Comparison of ENCODE assay signal across 12 cellular contexts in the genomic region with DNA sequence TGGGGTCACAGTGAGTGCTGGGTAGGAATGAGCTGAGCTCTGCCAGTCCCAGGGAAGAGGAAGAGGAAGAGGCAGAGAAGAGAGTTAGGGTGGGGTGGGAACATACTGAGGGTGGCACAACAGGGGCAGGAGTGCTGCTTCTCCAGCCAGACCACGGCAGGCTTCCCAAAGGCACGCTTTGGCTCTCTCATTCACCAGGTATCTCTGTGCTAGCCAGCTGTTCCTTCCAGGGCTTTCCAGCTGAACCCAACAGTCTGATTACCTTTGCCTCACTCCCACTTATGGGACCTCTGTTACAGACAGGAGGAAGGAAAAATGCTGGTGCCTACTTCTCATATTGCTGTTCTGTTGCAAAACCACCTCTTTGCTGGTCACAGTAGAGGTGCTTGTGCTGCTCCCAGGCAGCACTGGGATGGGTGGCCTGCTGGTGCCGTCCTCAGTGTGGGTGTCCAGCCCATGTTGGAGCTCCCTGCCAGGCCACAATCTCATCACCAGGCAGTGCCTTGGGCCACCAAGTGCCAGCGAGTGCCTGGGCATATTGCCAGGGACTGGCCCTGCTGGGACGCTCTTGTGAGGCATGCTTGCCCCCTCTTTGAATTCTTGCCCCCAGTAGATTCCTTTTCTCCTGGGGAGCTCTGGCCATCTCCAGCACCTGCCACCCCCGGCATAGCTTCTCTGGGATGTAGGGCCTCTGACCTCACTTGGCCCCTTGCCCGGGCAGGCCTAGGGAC. TPM values are rescaled to one million over a fixed set of nuclear protein-coding genes. Genes with fewer than 3 reads are reported as not detected.
A peak's percentile ranks its signal among the peaks of the same experiment; 100 is the strongest.
DNase-seq lines count a peak whose midpoint lies in the region; ATAC-seq, FAIRE-seq and TF ChIP-seq lines count a peak whose summit lies in the region.
"Had no signal": no experiment of that assay in that cellular context is flagged by ENCODE, and none has a peak within 500 bp of the region (broad histone marks: within the 10 kb centered on the region; RNA-seq: fewer than 3 reads in every experiment).

No MANE protein-coding gene starts in this region.

- no peaks in the 10 kb centered on the region for H3K36me3 Mint-ChIP-seq in activated CD4-positive, alpha-beta T cell treated with anti-CD3 and anti-CD28 coated beads for 36 hours (ENCODE audit: low read depth)
- H3K36me3 Mint-ChIP-seq: activated naive CD4-positive, alpha-beta T cell treated with anti-CD3 and anti-CD28 coated beads, Interleukin-2, amount 50 U/mL, for 24 hours; CD8-positive, alpha-beta memory T cell had no signal

- no peaks in the 10 kb centered on the region for H4K20me1 ChIP-seq in HepG2 (ENCODE audit: insufficient read depth, low read length)

- H3K9ac ChIP-seq in HepG2 (ENCODE audit: insufficient read depth, low read depth, low read length) = no peak overlapping the region

- peaks cover 9% of the 10 kb centered on the region for H3K4me1 Mint-ChIP-seq in activated CD4-positive, alpha-beta T cell treated with anti-CD3 and anti-CD28 coated beads for 36 hours

- no peak overlapping the region for H3K27ac Mint-ChIP-seq in activated CD4-positive, alpha-beta T cell treated with anti-CD3 and anti-CD28 coated beads for 36 hours
- H3K27ac Mint-ChIP-seq: activated naive CD4-positive, alpha-beta T cell treated with anti-CD3 and anti-CD28 coated beads, Interleukin-2, amount 50 U/mL, for 24 hours; CD8-positive, alpha-beta memory T cell had no signal

- H2AFZ ChIP-seq in HepG2 (ENCODE audit: low read length) = no peak overlapping the region

- POLR2A ChIA-PET in HepG2 (lab: Yijun Ruan, JAX) = no interaction called here
- POLR2A ChIA-PET in activated CD4-positive, alpha-beta T cell treated with anti-CD3 and anti-CD28 coated beads for 36 hours (lab: Charles Lee) = no interaction called here

- H3K9me3 ChIP-seq in right lobe of liver = no peaks in the 10 kb centered on the region
- H3K9me3 ChIP-seq in HepG2 (ENCODE audit: low read length) = no peaks in the 10 kb centered on the region
- no peaks in the 10 kb centered on the region for H3K9me3 ChIP-seq in breast epithelium
- no peaks in the 10 kb centered on the region for H3K9me3 ChIP-seq in upper lobe of right lung
- no peaks in the 10 kb centered on the region for H3K9me3 ChIP-seq in spleen

- H3K4me3 Mint-ChIP-seq in activated CD4-positive, alpha-beta T cell treated with anti-CD3 and anti-CD28 coated beads for 36 hours = no peak overlapping the region
- H3K4me3 Mint-ChIP-seq: activated naive CD4-positive, alpha-beta T cell treated with anti-CD3 and anti-CD28 coated beads, Interleukin-2, amount 50 U/mL, for 24 hours; CD8-positive, alpha-beta memory T cell had no signal

- H3K36me3 ChIP-seq in right lobe of liver (no peaks in the 10 kb centered on the region), HepG2 (replicated peaks in 1 of 2; ENCODE audit: control insufficient read depth in 1 of 2, insufficient read depth in 2 of 2, low read length in 2 of 2) (no peaks in the 10 kb centered on the region), breast epithelium (no peaks in the 10 kb centered on the region), upper lobe of right lung (no peaks in the 10 kb centered on the region), spleen (no peaks in the 10 kb centered on the region)

- H3K79me2 ChIP-seq in HepG2 (ENCODE audit: insufficient read depth, low read length) = no peaks in the 10 kb centered on the region

- in situ Hi-C loops in HepG2 (cut with HindIII; ENCODE audit: extremely low pct_ligation_motif_present, low pct_unique_long_range_greater_than_20kb) = no loop called here

- H3K4me1 ChIP-seq in right lobe of liver (peaks cover 0 to 13% (median 2%) of the 10 kb centered on the region in 4 donors), HepG2 (ENCODE audit: insufficient read depth, low read length) (peaks cover 23% of the 10 kb centered on the region; the same call in 1 of the 2 replicates), breast epithelium (peaks cover 4 to 13% of the 10 kb centered on the region in 2 donors), upper lobe of right lung (peaks cover 45% of the 10 kb centered on the region), spleen (peaks cover 9 to 62% (median 44%) of the 10 kb centered on the region in 6 donors)

- no peak overlapping the region for H3K4me2 ChIP-seq in HepG2 (ENCODE audit: low read depth, low read length)

- H3K27ac ChIP-seq in right lobe of liver (no peak overlapping the region), HepG2 (ENCODE audit: extremely low read length, insufficient read depth, low read length) (no peak overlapping the region), breast epithelium (peak overlapping the region; percentile 70 to 77), upper lobe of right lung (no peak overlapping the region), spleen (peak overlapping the region in 2 of 8 donors; percentile 9 to 14)

- peaks cover 40% of the 10 kb centered on the region for H3K27me3 Mint-ChIP-seq in activated CD4-positive, alpha-beta T cell treated with anti-CD3 and anti-CD28 coated beads for 36 hours

- H3K9me3 Mint-ChIP-seq in activated CD4-positive, alpha-beta T cell treated with anti-CD3 and anti-CD28 coated beads for 36 hours (ENCODE audit: low read depth) = no peaks in the 10 kb centered on the region
- H3K9me3 Mint-ChIP-seq: activated naive CD4-positive, alpha-beta T cell treated with anti-CD3 and anti-CD28 coated beads, Interleukin-2, amount 50 U/mL, for 24 hours; CD8-positive, alpha-beta memory T cell; neural crest cell had no signal

- ATAC-seq in right lobe of liver (peak in 3 of 4 donors; percentile 17 to 27 (median 23)), HepG2 (no peak), upper lobe of right lung (peak; percentile 55)
- ATAC-seq in activated CD4-positive, alpha-beta T cell treated with anti-CD3 and anti-CD28 coated beads for 36 hours = no peak

- BruUV-seq in HepG2 (replicated peaks; lab: Mats Ljungman, UMichigan) = no TSS peak

- TF ChIP-seq CTCF in right lobe of liver (IDR thresholded peaks at IDR 0.05) = no peak
- no peak for TF ChIP-seq CTCF in HepG2 (CRISPR knock-in tag; IDR thresholded peaks at IDR 0.05)
- TF ChIP-seq CTCF in breast epithelium (IDR thresholded peaks at IDR 0.05) = no peak
- no peak for TF ChIP-seq CTCF in upper lobe of right lung (IDR thresholded peaks at IDR 0.05)
- TF ChIP-seq CTCF in spleen (IDR thresholded peaks at IDR 0.05 in 8 of 11, conservative IDR thresholded peaks at IDR 0.05 in 3 of 11) = no peak

- no peak for TF ChIP-seq RAD21 in HepG2 (CRISPR knock-in tag; IDR thresholded peaks at IDR 0.05)

- CTCF ChIA-PET in HepG2 (lab: Yijun Ruan, JAX; ENCODE audit: low intra/inter-chr PET ratio, low total read pairs) = no interaction called here
- CTCF ChIA-PET in activated CD4-positive, alpha-beta T cell treated with anti-CD3 and anti-CD28 coated beads for 36 hours (lab: Charles Lee) = interaction anchor here (0.6 to 0.9 kb wide), 3 partner anchors 12 to 1664 kb away, joined by 3 to 4 read pairs (median 4); no protein-coding TSS in a partner anchor

- TF ChIP-seq POLR2A in right lobe of liver (IDR thresholded peaks at IDR 0.05) (no peak), HepG2 (IDR thresholded peaks at IDR 0.05; ENCODE audit: insufficient read depth in 1 of 2, low read depth in 2 of 2, low read length in 2 of 2) (no peak), breast epithelium (IDR thresholded peaks at IDR 0.05) (no peak), spleen (IDR thresholded peaks at IDR 0.05) (no peak)

- intact Hi-C loops in right lobe of liver (cut with DNase I) = no loop called here
- intact Hi-C loops in HepG2 (cut with micrococcal nuclease; ENCODE audit: unreplicated experiment) = no loop called here
- intact Hi-C loops in breast epithelium (cut with DNase I; ENCODE audit: low total_unique reads) = loop anchor here (5.0 kb wide), 1 partner anchor 88 kb away; no protein-coding TSS in a partner anchor
- intact Hi-C loops in upper lobe of right lung (cut with DNase I) = no loop called here
- intact Hi-C loops in activated CD4-positive, alpha-beta T cell treated with anti-CD3 and anti-CD28 coated beads for 36 hours (cut with DNase I, micrococcal nuclease) = no loop called here
- intact Hi-C loops in spleen (cut with DNase I; ENCODE audit: low total_unique reads) = no loop called here

- WGBS in right lobe of liver (ENCODE audit: insufficient coverage, low coverage, low lambda C conversion rate, missing lambda C conversion rate) = 17% methylated on average over 4 of the region's 7 CpGs
- 12% methylated on average over 5 of the region's 7 CpGs for WGBS in HepG2 (ENCODE audit: low lambda C conversion rate)
- WGBS in spleen, 5 donors = 56 to 68% (median 63%) methylated on average over 7 of the region's 7 CpGs

- H3K27me3 ChIP-seq in right lobe of liver (peaks cover 0 to 5% of the 10 kb centered on the region in 2 donors), HepG2 (ENCODE audit: control insufficient read depth in 1 of 2, insufficient read depth in 2 of 2, low read length in 2 of 2) (peaks cover 7 to 30% of the 10 kb centered on the region in 2 experiments; a peak in 4 of 5 replicates), breast epithelium (no peaks in the 10 kb centered on the region), upper lobe of right lung (peaks cover 27% of the 10 kb centered on the region), spleen (replicated peaks in 1 of 7) (peaks cover 0 to 87% (median 23%) of the 10 kb centered on the region in 7 donors)

- FAIRE-seq in HepG2 (lab: Jason Lieb, UNC) = no peak

- DNase-seq in right lobe of liver = peak in 2 of 3 donors; percentile 54 to 59
- DNase-seq in HepG2 (ENCODE audit: low spot score) = no peak
- DNase-seq in breast epithelium (ENCODE audit: low spot score in 2 of 2) = peak; percentile 63
- peak; percentile 90 for DNase-seq in midbrain (lab: John Stamatoyannopoulos, UW)
- DNase-seq in upper lobe of right lung = peak; percentile 78
- DNase-seq in activated CD4-positive, alpha-beta T cell treated with anti-CD3 and anti-CD28 coated beads for 36 hours = no peak
- DNase-seq in HuH-7.5 (ENCODE audit: low spot score) = no peak
- DNase-seq in spleen = no peak

- H3K4me3 ChIP-seq in right lobe of liver (no peak overlapping the region), HepG2 (replicated peaks in 1 of 3; ENCODE audit: insufficient read depth in 1 of 3, low read depth in 2 of 3, low read length in 3 of 3) (no peak overlapping the region), breast epithelium (peak overlapping the region in 2 of 3 donors; percentile 55 to 63), upper lobe of right lung (no peak overlapping the region), spleen (peak overlapping the region in 3 of 8 donors; percentile 35 to 64 (median 45))

- no peak for TF ChIP-seq EP300 in HepG2 (IDR thresholded peaks at IDR 0.05; ENCODE audit: low read depth in 2 of 2, low read length in 2 of 2)
- TF ChIP-seq EP300 in HepG2 (CRISPR knock-in tag; IDR thresholded peaks at IDR 0.05; ENCODE audit: borderline replicate concordance) = no peak

RNA-seq across cellular contexts. Expression of gene ADORA1, which starts 2.1 kb away (rescaled TPM):
- under 1 TPM in 5 of 6 experiments, not detected in 1; 0.31 to 0.78 (median 0.39) TPM for total RNA-seq in right lobe of liver
- total RNA-seq in HepG2 (2016; rRNA removed; fragmentation: Illumina TruSeq; extraction: Trizol) = 0.08 and 0.11 TPM in 2 replicates
- not detected in 2 replicates for total RNA-seq in HepG2 (2016; cell fraction: cytosol; rRNA removed; fragmentation: Illumina TruSeq; extraction: Trizol; ENCODE audit: low read depth)
- 0.15 TPM in 1 of 2 replicates, not detected in the other for total RNA-seq in HepG2 (2016; cell fraction: insoluble cytoplasmic fraction; rRNA removed; fragmentation: Illumina TruSeq; extraction: Trizol)
- 0.10 TPM in 1 of 2 replicates, not detected in the other for total RNA-seq in HepG2 (2016; cell fraction: membrane; rRNA removed; fragmentation: Illumina TruSeq; extraction: Trizol)
- 0.22 TPM in 1 of 2 replicates, not detected in the other for total RNA-seq in HepG2 (2016; cell fraction: nucleus; rRNA removed; fragmentation: Illumina TruSeq; extraction: Trizol)
- polyA plus RNA-seq in HepG2 (2011; rRNA removed) = not detected in 2 replicates
- not detected in 2 replicates for polyA plus RNA-seq in HepG2 (2011; cell fraction: cytosol; rRNA removed)
- polyA plus RNA-seq in HepG2 (2011; cell fraction: nucleus; rRNA removed) = not detected in 2 replicates
- polyA plus RNA-seq in HepG2 (2012) = not detected in 2 replicates
- polyA plus RNA-seq in HepG2 (2016; cell fraction: cytosol; fragmentation: Illumina TruSeq; extraction: Trizol; ENCODE audit: low read depth) = not detected in 2 replicates
- 0.11 TPM in 1 of 2 replicates, not detected in the other for polyA plus RNA-seq in HepG2 (2016; cell fraction: insoluble cytoplasmic fraction; fragmentation: Illumina TruSeq; extraction: Trizol; ENCODE audit: low read depth)
- polyA plus RNA-seq in HepG2 (2016; cell fraction: membrane; fragmentation: Illumina TruSeq; extraction: Trizol; ENCODE audit: low read depth) = not detected in 2 replicates
- polyA plus RNA-seq in HepG2 (2016; cell fraction: nucleus; fragmentation: Illumina TruSeq; extraction: Trizol; ENCODE audit: insufficient read depth, low read depth) = 0.17 TPM in 1 of 2 replicates, not detected in the other
- 0.72 TPM in 1 of 2 replicates, not detected in the other for polyA minus RNA-seq in HepG2 (2011; rRNA and poly(A)+ RNA removed; ENCODE audit: low replicate concordance)
- polyA minus RNA-seq in HepG2 (2011; cell fraction: cytosol; rRNA and poly(A)+ RNA removed) = not detected in 2 replicates
- polyA minus RNA-seq in HepG2 (2011; cell fraction: nucleus; rRNA and poly(A)+ RNA removed) = not detected in 2 replicates
- total RNA-seq in breast epithelium = 10 to 100 TPM in 1 of 3 donors, 1 to 10 TPM in 1, under 1 TPM in 1; 0.64 to 14.5 (median 5.2) TPM
- total RNA-seq in upper lobe of right lung = 4.1 TPM
- not detected for total RNA-seq in activated CD4-positive, alpha-beta T cell treated with anti-CD3 and anti-CD28 coated beads for 36 hours
- 10 to 100 TPM in 3 of 7 donors, 1 to 10 TPM in 4; 3.7 to 13.5 (median 8.5) TPM for total RNA-seq in spleen
- polyA plus RNA-seq in spleen = 1 to 10 TPM in 2 of 3 donors, under 1 TPM in 1; 0.37 to 3.2 (median 1.0) TPM
- total RNA-seq: CD8-positive, alpha-beta memory T cell; T-helper 1 cell treated with Interleukin-12 subunit alpha and Interleukin-12 subunit beta and Interleukin-4 antibody, amounts not matched to agents 30 ng/mL and 1 ng/mL, for 36 hours had no signal
- polyA plus RNA-seq: CD8-positive, alpha-beta memory T cell had no signal

RNA-seq across cellular contexts. Expression of gene MYOG, which starts 43.9 kb away (rescaled TPM):
- total RNA-seq in right lobe of liver = not detected
- not detected in 2 replicates for total RNA-seq in HepG2 (2016; rRNA removed; fragmentation: Illumina TruSeq; extraction: Trizol)
- total RNA-seq in HepG2 (2016; cell fraction: cytosol; rRNA removed; fragmentation: Illumina TruSeq; extraction: Trizol; ENCODE audit: low read depth) = not detected in 2 replicates
- total RNA-seq in HepG2 (2016; cell fraction: insoluble cytoplasmic fraction; rRNA removed; fragmentation: Illumina TruSeq; extraction: Trizol) = not detected in 2 replicates
- not detected in 2 replicates for total RNA-seq in HepG2 (2016; cell fraction: membrane; rRNA removed; fragmentation: Illumina TruSeq; extraction: Trizol)
- total RNA-seq in HepG2 (2016; cell fraction: nucleus; rRNA removed; fragmentation: Illumina TruSeq; extraction: Trizol) = not detected in 2 replicates
- not detected in 2 replicates for polyA plus RNA-seq in HepG2 (2011; rRNA removed)
- polyA plus RNA-seq in HepG2 (2011; cell fraction: cytosol; rRNA removed) = not detected in 2 replicates
- polyA plus RNA-seq in HepG2 (2011; cell fraction: nucleus; rRNA removed) = not detected in 2 replicates
- polyA plus RNA-seq in HepG2 (2012) = not detected in 2 replicates
- not detected in 2 replicates for polyA plus RNA-seq in HepG2 (2016; cell fraction: cytosol; fragmentation: Illumina TruSeq; extraction: Trizol; ENCODE audit: low read depth)
- not detected in 2 replicates for polyA plus RNA-seq in HepG2 (2016; cell fraction: insoluble cytoplasmic fraction; fragmentation: Illumina TruSeq; extraction: Trizol; ENCODE audit: low read depth)
- not detected in 2 replicates for polyA plus RNA-seq in HepG2 (2016; cell fraction: membrane; fragmentation: Illumina TruSeq; extraction: Trizol; ENCODE audit: low read depth)
- polyA plus RNA-seq in HepG2 (2016; cell fraction: nucleus; fragmentation: Illumina TruSeq; extraction: Trizol; ENCODE audit: insufficient read depth, low read depth) = not detected in 2 replicates
- polyA minus RNA-seq in HepG2 (2011; rRNA and poly(A)+ RNA removed; ENCODE audit: low replicate concordance) = not detected in 2 replicates
- polyA minus RNA-seq in HepG2 (2011; cell fraction: cytosol; rRNA and poly(A)+ RNA removed) = not detected in 2 replicates
- not detected in 2 replicates for polyA minus RNA-seq in HepG2 (2011; cell fraction: nucleus; rRNA and poly(A)+ RNA removed)
- not detected for total RNA-seq in breast epithelium
- not detected for total RNA-seq in upper lobe of right lung
- total RNA-seq in activated CD4-positive, alpha-beta T cell treated with anti-CD3 and anti-CD28 coated beads for 36 hours = not detected
- not detected for total RNA-seq in spleen
- polyA plus RNA-seq in spleen = not detected
- total RNA-seq: CD8-positive, alpha-beta memory T cell; neural crest cell; T-helper 1 cell treated with Interleukin-12 subunit alpha and Interleukin-12 subunit beta and Interleukin-4 antibody, amounts not matched to agents 30 ng/mL and 1 ng/mL, for 36 hours had no signal
- polyA plus RNA-seq: CD8-positive, alpha-beta memory T cell had no signal

RNA-seq across cellular contexts. Expression of gene MYBPH, which starts 46.0 kb away (rescaled TPM):
- total RNA-seq in right lobe of liver (under 1 TPM in 1 of 6 experiments, not detected in 5; 0.12 TPM), HepG2 (2016; rRNA removed; fragmentation: Illumina TruSeq; extraction: Trizol) (not detected in 2 replicates), breast epithelium (under 1 TPM in 1 of 3 donors, not detected in 2; 0.66 TPM), upper lobe of right lung (not detected), spleen (1 to 10 TPM in 1 of 7 donors, under 1 TPM in 3, not detected in 3; 0.32 to 2.7 (median 0.74) TPM)
- total RNA-seq in HepG2 (2016; cell fraction: cytosol; rRNA removed; fragmentation: Illumina TruSeq; extraction: Trizol; ENCODE audit: low read depth) = not detected in 2 replicates
- total RNA-seq in HepG2 (2016; cell fraction: insoluble cytoplasmic fraction; rRNA removed; fragmentation: Illumina TruSeq; extraction: Trizol) = not detected in 2 replicates
- total RNA-seq in HepG2 (2016; cell fraction: membrane; rRNA removed; fragmentation: Illumina TruSeq; extraction: Trizol) = not detected in 2 replicates
- total RNA-seq in HepG2 (2016; cell fraction: nucleus; rRNA removed; fragmentation: Illumina TruSeq; extraction: Trizol) = not detected in 2 replicates
- polyA plus RNA-seq in HepG2 (2011; rRNA removed) (0.04 TPM in 1 of 2 replicates, not detected in the other), spleen (under 1 TPM; 0.09 to 0.23 (median 0.22) TPM)
- not detected in 2 replicates for polyA plus RNA-seq in HepG2 (2011; cell fraction: cytosol; rRNA removed)
- polyA plus RNA-seq in HepG2 (2011; cell fraction: nucleus; rRNA removed) = not detected in 2 replicates
- not detected in 2 replicates for polyA plus RNA-seq in HepG2 (2012)
- polyA plus RNA-seq in HepG2 (2016; cell fraction: cytosol; fragmentation: Illumina TruSeq; extraction: Trizol; ENCODE audit: low read depth) = not detected in 2 replicates
- polyA plus RNA-seq in HepG2 (2016; cell fraction: insoluble cytoplasmic fraction; fragmentation: Illumina TruSeq; extraction: Trizol; ENCODE audit: low read depth) = not detected in 2 replicates
- not detected in 2 replicates for polyA plus RNA-seq in HepG2 (2016; cell fraction: membrane; fragmentation: Illumina TruSeq; extraction: Trizol; ENCODE audit: low read depth)
- polyA plus RNA-seq in HepG2 (2016; cell fraction: nucleus; fragmentation: Illumina TruSeq; extraction: Trizol; ENCODE audit: insufficient read depth, low read depth) = not detected in 2 replicates
- polyA minus RNA-seq in HepG2 (2011; rRNA and poly(A)+ RNA removed; ENCODE audit: low replicate concordance) = not detected in 2 replicates
- not detected in 2 replicates for polyA minus RNA-seq in HepG2 (2011; cell fraction: cytosol; rRNA and poly(A)+ RNA removed)
- not detected in 2 replicates for polyA minus RNA-seq in HepG2 (2011; cell fraction: nucleus; rRNA and poly(A)+ RNA removed)
- total RNA-seq in activated CD4-positive, alpha-beta T cell treated with anti-CD3 and anti-CD28 coated beads for 36 hours = not detected
- total RNA-seq: CD8-positive, alpha-beta memory T cell; neural crest cell; T-helper 1 cell treated with Interleukin-12 subunit alpha and Interleukin-12 subunit beta and Interleukin-4 antibody, amounts not matched to agents 30 ng/mL and 1 ng/mL, for 36 hours had no signal
- polyA plus RNA-seq: CD8-positive, alpha-beta memory T cell had no signal

RNA-seq across cellular contexts. Expression of gene CHI3L1, which starts 56.8 kb away (rescaled TPM):
- total RNA-seq in right lobe of liver (100 to 1,000 TPM in 3 of 6 experiments, 10 to 100 TPM in 2, 1 to 10 TPM in 1; 2.8 to 397 (median 219) TPM), HepG2 (2016; rRNA removed; fragmentation: Illumina TruSeq; extraction: Trizol) (0.13 TPM in 1 of 2 replicates, not detected in the other), breast epithelium (100 to 1,000 TPM in 2 of 3 donors, 10 to 100 TPM in 1; 14.2 to 638 (median 426) TPM), upper lobe of right lung (85.1 TPM), spleen (10 to 100 TPM in 4 of 7 donors, 1 to 10 TPM in 3; 7.1 to 41.2 (median 15.2) TPM)
- not detected in 2 replicates for total RNA-seq in HepG2 (2016; cell fraction: cytosol; rRNA removed; fragmentation: Illumina TruSeq; extraction: Trizol; ENCODE audit: low read depth)
- 0.17 TPM in 1 of 2 replicates, not detected in the other for total RNA-seq in HepG2 (2016; cell fraction: insoluble cytoplasmic fraction; rRNA removed; fragmentation: Illumina TruSeq; extraction: Trizol)
- not detected in 2 replicates for total RNA-seq in HepG2 (2016; cell fraction: membrane; rRNA removed; fragmentation: Illumina TruSeq; extraction: Trizol)
- not detected in 2 replicates for total RNA-seq in HepG2 (2016; cell fraction: nucleus; rRNA removed; fragmentation: Illumina TruSeq; extraction: Trizol)
- polyA plus RNA-seq in HepG2 (2011; rRNA removed) (0.09 and 0.17 TPM in 2 replicates), spleen (10 to 100 TPM in 2 of 3 donors, 1 to 10 TPM in 1; 2.7 to 40.8 (median 15.7) TPM)
- polyA plus RNA-seq in HepG2 (2011; cell fraction: cytosol; rRNA removed) = 0.13 TPM in 2 replicates
- 0.12 and 0.35 TPM in 2 replicates for polyA plus RNA-seq in HepG2 (2011; cell fraction: nucleus; rRNA removed)
- polyA plus RNA-seq in HepG2 (2012) = not detected in 2 replicates
- polyA plus RNA-seq in HepG2 (2016; cell fraction: cytosol; fragmentation: Illumina TruSeq; extraction: Trizol; ENCODE audit: low read depth) = not detected in 2 replicates
- polyA plus RNA-seq in HepG2 (2016; cell fraction: insoluble cytoplasmic fraction; fragmentation: Illumina TruSeq; extraction: Trizol; ENCODE audit: low read depth) = not detected in 2 replicates
- polyA plus RNA-seq in HepG2 (2016; cell fraction: membrane; fragmentation: Illumina TruSeq; extraction: Trizol; ENCODE audit: low read depth) = not detected in 2 replicates
- 0.41 TPM in 1 of 2 replicates, not detected in the other for polyA plus RNA-seq in HepG2 (2016; cell fraction: nucleus; fragmentation: Illumina TruSeq; extraction: Trizol; ENCODE audit: insufficient read depth, low read depth)
- not detected in 2 replicates for polyA minus RNA-seq in HepG2 (2011; rRNA and poly(A)+ RNA removed; ENCODE audit: low replicate concordance)
- not detected in 2 replicates for polyA minus RNA-seq in HepG2 (2011; cell fraction: cytosol; rRNA and poly(A)+ RNA removed)
- not detected in 2 replicates for polyA minus RNA-seq in HepG2 (2011; cell fraction: nucleus; rRNA and poly(A)+ RNA removed)
- under 1 TPM; 0.09 to 0.18 TPM for total RNA-seq in activated CD4-positive, alpha-beta T cell treated with anti-CD3 and anti-CD28 coated beads for 36 hours
- total RNA-seq: CD8-positive, alpha-beta memory T cell; neural crest cell; T-helper 1 cell treated with Interleukin-12 subunit alpha and Interleukin-12 subunit beta and Interleukin-4 antibody, amounts not matched to agents 30 ng/mL and 1 ng/mL, for 36 hours had no signal
- polyA plus RNA-seq: CD8-positive, alpha-beta memory T cell had no signal

Comparison
In these comparisons a context has a peak if more than half of its experiments do, and no peak if none do; other contexts are left out.
1. ATAC-seq: peak in right lobe of liver (3 of 4) and upper lobe of right lung (single experiment); none in HepG2 (single experiment) and activated CD4-positive, alpha-beta T cell treated with anti-CD3 and anti-CD28 coated beads for 36 hours (single experiment).
2. DNase-seq: peak in right lobe of liver (2 of 3), breast epithelium (2 of 2), midbrain (single experiment) and upper lobe of right lung (single experiment); none in HepG2 (single experiment), activated CD4-positive, alpha-beta T cell treated with anti-CD3 and anti-CD28 coated beads for 36 hours (single experiment), HuH-7.5 (single experiment) and spleen (single experiment).
3. H3K27ac ChIP-seq: peak in breast epithelium (2 of 2); none in right lobe of liver (0 of 3), HepG2 (single experiment) and upper lobe of right lung (single experiment).
4. H3K4me3 ChIP-seq: peak in breast epithelium (2 of 3); none in right lobe of liver (0 of 3), HepG2 (0 of 3) and upper lobe of right lung (single experiment).